ENCODE assay signal across 9 cellular contexts in genomic region chr4:24422644-24423043, GRCh38.
"Had no signal": no experiment of that assay in that cellular context is flagged by ENCODE, and none has a peak within 500 bp of the region (broad histone marks: within the 10 kb centered on the region; RNA-seq: fewer than 3 reads in every experiment).

No MANE protein-coding gene starts in this region.

- FAIRE-seq: HTR-8/SVneo had no signal

- H3K4me3 ChIP-seq: GM23338, HAP-1 had no signal

- H3K9me3 ChIP-seq: HAP-1 had no signal

- DNase-seq: H7, HFFc6, Karpas-422, KBM-7 had no signal

- H2AFZ ChIP-seq: GM23338 had no signal

- H3K27ac ChIP-seq: KMS-11 had no signal

- H3K4me1 ChIP-seq: HAP-1 had no signal

- ATAC-seq: GM23338, HCT116 had no signal

- H3K36me3 ChIP-seq: HAP-1 had no signal

- H3K4me2 ChIP-seq: GM23338, KMS-11 had no signal

- H3K9ac ChIP-seq: KMS-11 had no signal
